Comparison of ENCODE assay signal across 34 cellular contexts in genomic region chr1:247747616-247748015, GRCh38. TPM values are rescaled to one million over a fixed set of nuclear protein-coding genes. Genes with fewer than 3 reads are reported as not detected.
DNase-seq lines count a peak whose midpoint lies in the region; TF ChIP-seq lines count a peak whose summit lies in the region.
"Had no signal": no experiment of that assay in that cellular context is flagged by ENCODE, and none has a peak within 500 bp of the region (broad histone marks: within the 10 kb centered on the region; RNA-seq: fewer than 3 reads in every experiment).

No MANE protein-coding gene starts in this region.

- peak overlapping the region; percentile 95; the same call in 1 of the 2 replicates for H3K27ac ChIP-seq in SJCRH30
- H3K27ac ChIP-seq: esophagus squamous epithelium, gastrocnemius medialis, hepatocyte, transverse colon had no signal

- H3K4me3 ChIP-seq in SJCRH30 (no peak overlapping the region), fibroblast of pulmonary artery (replicated peaks; ENCODE audit: low read depth, low read length) (no peak overlapping the region)
- H3K4me3 ChIP-seq: esophagus squamous epithelium, gastrocnemius medialis, hepatocyte, lung, mucosa of descending colon, transverse colon had no signal

- peaks cover 37% of the 10 kb centered on the region for H3K9me3 Mint-ChIP-seq in HFFc6
- H3K9me3 Mint-ChIP-seq in mesothelial cell of epicardium = peaks cover 56% of the 10 kb centered on the region

- H3K4me1 Mint-ChIP-seq in HFFc6 (ENCODE audit: low read depth) (peaks cover 28% of the 10 kb centered on the region; the same call in 1 of the 2 replicates), mesothelial cell of epicardium (no peaks in the 10 kb centered on the region)
- H3K4me1 Mint-ChIP-seq: activated T-helper 17 cell treated with anti-CD3 and anti-CD28 coated beads, Interleukin-2, amount 50 U/mL, for 72 hours; CD4-positive, CD25-positive, alpha-beta regulatory T cell; natural killer cell; stimulated activated memory B cell treated with anti-CD40 and anti-IgM and Interleukin-4, amounts not matched to agents 10 μg/mL and 1 μg/mL and 100 μg/mL, for 72 hours had no signal

- peak; percentile 16 for DNase-seq in HFFc6
- no peak for DNase-seq in SJCRH30
- peak; percentile 13 for DNase-seq in fibroblast of pulmonary artery (ENCODE audit: low read depth)
- DNase-seq in AML-193 (lab: John Stamatoyannopoulos, UW) = no peak
- DNase-seq in NCI-H2171 (lab: John Stamatoyannopoulos, UW) = no peak
- no peak for DNase-seq in SIG-M5 (lab: John Stamatoyannopoulos, UW)
- no peak for DNase-seq in mesothelial cell of epicardium (ENCODE audit: low spot score in 2 of 2, unreplicated experiment in 2 of 2)
- DNase-seq: activated CD4-positive, alpha-beta T cell treated with anti-CD3 and anti-CD28 coated beads for 1 hour; activated CD8-positive, alpha-beta T cell treated with anti-CD3 and anti-CD28 coated beads, Interleukin-2, amount 10 ng/mL, durations not matched to agents 7 days and 5 days; CD4-positive, CD25-positive, alpha-beta regulatory T cell; DND-41; esophagus squamous epithelium; gastrocnemius medialis; GOT3; KBM-7; MM.1S; mucosa of descending colon; natural killer cell; NCI-H1105 treated with DMSO at 0.1 percent for 48 hours; NCI-H1930; NCI-H524 treated with DMSO at 0.1 percent for 48 hours; nucleus accumbens; OCI-M1; transverse colon had no signal

- no peaks in the 10 kb centered on the region for H3K27me3 ChIP-seq in SJCRH30
- H3K27me3 ChIP-seq: esophagus squamous epithelium, gastrocnemius medialis, hepatocyte, transverse colon had no signal

- no peaks in the 10 kb centered on the region; the same call in 1 of the 2 replicates for H3K9me3 ChIP-seq in SJCRH30 (replicated peaks)
- H3K9me3 ChIP-seq: gastrocnemius medialis, transverse colon had no signal

- H3K4me1 ChIP-seq in SJCRH30 = peaks cover 18% of the 10 kb centered on the region
- H3K4me1 ChIP-seq: esophagus squamous epithelium, gastrocnemius medialis, transverse colon had no signal

- H3K27me3 Mint-ChIP-seq in HFFc6 (ENCODE audit: insufficient read depth) = no peaks in the 10 kb centered on the region
- no peaks in the 10 kb centered on the region for H3K27me3 Mint-ChIP-seq in mesothelial cell of epicardium (ENCODE audit: low read depth)
- H3K27me3 Mint-ChIP-seq: activated T-helper 17 cell treated with anti-CD3 and anti-CD28 coated beads, Interleukin-2, amount 50 U/mL, for 72 hours; CD4-positive, CD25-positive, alpha-beta regulatory T cell; dendritic cell treated with granulocyte-macrophage colony-stimulating factor and Interleukin-4, amounts not matched to agents 40 ng/mL and 50 ng/mL, for 4 days; stimulated activated memory B cell treated with anti-CD40 and anti-IgM and Interleukin-4, amounts not matched to agents 10 μg/mL and 1 μg/mL and 100 μg/mL, for 72 hours had no signal

- H3K36me3 Mint-ChIP-seq in HFFc6 (ENCODE audit: low read depth) (no peaks in the 10 kb centered on the region), mesothelial cell of epicardium (no peaks in the 10 kb centered on the region)
- H3K36me3 Mint-ChIP-seq: CD4-positive, CD25-positive, alpha-beta regulatory T cell; stimulated activated memory B cell treated with anti-CD40 and anti-IgM and Interleukin-4, amounts not matched to agents 10 μg/mL and 1 μg/mL and 100 μg/mL, for 72 hours had no signal

- no peak overlapping the region for H3K4me3 Mint-ChIP-seq in HFFc6
- H3K4me3 Mint-ChIP-seq in mesothelial cell of epicardium = no peak overlapping the region
- H3K4me3 Mint-ChIP-seq: activated CD8-positive, alpha-beta T cell treated with anti-CD3 and anti-CD28 coated beads, Interleukin-2, amount 10 ng/mL, durations not matched to agents 7 days and 5 days; activated T-helper 17 cell treated with anti-CD3 and anti-CD28 coated beads, Interleukin-2, amount 50 U/mL, for 72 hours; CD4-positive, CD25-positive, alpha-beta regulatory T cell; dendritic cell treated with granulocyte-macrophage colony-stimulating factor and Interleukin-4, amounts not matched to agents 40 ng/mL and 50 ng/mL, for 4 days; natural killer cell; stimulated activated memory B cell treated with anti-CD40 and anti-IgM and Interleukin-4, amounts not matched to agents 10 μg/mL and 1 μg/mL and 100 μg/mL, for 72 hours had no signal

- no peaks in the 10 kb centered on the region for H3K36me3 ChIP-seq in SJCRH30
- H3K36me3 ChIP-seq: esophagus squamous epithelium, gastrocnemius medialis, transverse colon had no signal

- H3K27ac Mint-ChIP-seq in HFFc6 = peak overlapping the region; percentile 67; the same call in 1 of the 2 replicates
- no peak overlapping the region for H3K27ac Mint-ChIP-seq in mesothelial cell of epicardium
- H3K27ac Mint-ChIP-seq: activated CD8-positive, alpha-beta T cell treated with anti-CD3 and anti-CD28 coated beads, Interleukin-2, amount 10 ng/mL, durations not matched to agents 7 days and 5 days; activated naive CD4-positive, alpha-beta T cell treated with anti-CD3 and anti-CD28 coated beads, Interleukin-2, amount 50 U/mL, for 72 hours; activated T-helper 17 cell treated with anti-CD3 and anti-CD28 coated beads, Interleukin-2, amount 50 U/mL, for 72 hours; CD4-positive, CD25-positive, alpha-beta regulatory T cell; dendritic cell treated with granulocyte-macrophage colony-stimulating factor and Interleukin-4, amounts not matched to agents 40 ng/mL and 50 ng/mL, for 4 days; natural killer cell; stimulated activated memory B cell treated with anti-CD40 and anti-IgM and Interleukin-4, amounts not matched to agents 10 μg/mL and 1 μg/mL and 100 μg/mL, for 72 hours had no signal

- TF ChIP-seq CTCF in HFFc6 (IDR thresholded peaks at IDR 0.05) (no peak), fibroblast of pulmonary artery (IDR thresholded peaks at IDR 0.05; ENCODE audit: low read length, missing control alignments) (no peak), mesothelial cell of epicardium (IDR thresholded peaks at IDR 0.05; ENCODE audit: unreplicated experiment) (no peak)

RNA-seq across cellular contexts. Expression of gene OR14A2, which starts 0.3 kb away (rescaled TPM):
- total RNA-seq in HFFc6 (2021; fragmentation: NEBNext Ultra II Directional; extraction: Animal tissue kit (Norgen Biotek cat#: 25700)) = not detected
- not detected in 2 replicates for total RNA-seq in SJCRH30 (2014; rRNA removed; shearing (Covaris generic))
- not detected in 3 replicates for total RNA-seq in mesothelial cell of epicardium
- total RNA-seq: activated CD8-positive, alpha-beta T cell treated with anti-CD3 and anti-CD28 coated beads, Interleukin-2, amount 10 ng/mL, durations not matched to agents 7 days and 5 days; activated naive CD4-positive, alpha-beta T cell treated with anti-CD3 and anti-CD28 coated beads, Interleukin-2, amount 50 U/mL, for 72 hours; activated T-helper 17 cell treated with anti-CD3 and anti-CD28 coated beads, Interleukin-2, amount 50 U/mL, for 72 hours; cardiac septum; CD4-positive, CD25-positive, alpha-beta regulatory T cell; esophagus squamous epithelium; gastrocnemius medialis; hepatocyte; lung; mucosa of descending colon; natural killer cell; pulmonary artery endothelial cell; skeletal muscle tissue; subcutaneous adipose tissue; transverse colon had no signal

RNA-seq across cellular contexts. Expression of gene OR14K1, which starts 9.2 kb away (rescaled TPM):
- total RNA-seq in HFFc6 (2021; fragmentation: NEBNext Ultra II Directional; extraction: Animal tissue kit (Norgen Biotek cat#: 25700)) = not detected
- total RNA-seq in SJCRH30 (2014; rRNA removed; shearing (Covaris generic)) = not detected in 2 replicates
- not detected in 3 replicates for total RNA-seq in mesothelial cell of epicardium
- total RNA-seq: activated CD8-positive, alpha-beta T cell treated with anti-CD3 and anti-CD28 coated beads, Interleukin-2, amount 10 ng/mL, durations not matched to agents 7 days and 5 days; activated naive CD4-positive, alpha-beta T cell treated with anti-CD3 and anti-CD28 coated beads, Interleukin-2, amount 50 U/mL, for 72 hours; activated T-helper 17 cell treated with anti-CD3 and anti-CD28 coated beads, Interleukin-2, amount 50 U/mL, for 72 hours; cardiac septum; CD4-positive, CD25-positive, alpha-beta regulatory T cell; esophagus squamous epithelium; gastrocnemius medialis; hepatocyte; lung; natural killer cell; pulmonary artery endothelial cell; subcutaneous adipose tissue had no signal

RNA-seq across cellular contexts. Expression of gene OR1C1, which starts 12.7 kb away (rescaled TPM):
- not detected for total RNA-seq in HFFc6 (2021; fragmentation: NEBNext Ultra II Directional; extraction: Animal tissue kit (Norgen Biotek cat#: 25700))
- total RNA-seq in SJCRH30 (2014; rRNA removed; shearing (Covaris generic)) = not detected in 2 replicates
- total RNA-seq in mesothelial cell of epicardium = not detected in 3 replicates
- total RNA-seq: activated CD8-positive, alpha-beta T cell treated with anti-CD3 and anti-CD28 coated beads, Interleukin-2, amount 10 ng/mL, durations not matched to agents 7 days and 5 days; activated naive CD4-positive, alpha-beta T cell treated with anti-CD3 and anti-CD28 coated beads, Interleukin-2, amount 50 U/mL, for 72 hours; activated T-helper 17 cell treated with anti-CD3 and anti-CD28 coated beads, Interleukin-2, amount 50 U/mL, for 72 hours; cardiac septum; CD4-positive, CD25-positive, alpha-beta regulatory T cell; esophagus squamous epithelium; gastrocnemius medialis; hepatocyte; lung; mucosa of descending colon; natural killer cell; pulmonary artery endothelial cell; skeletal muscle tissue; subcutaneous adipose tissue; transverse colon had no signal

RNA-seq across cellular contexts. Expression of gene OR6F1, which starts 31.2 kb away (rescaled TPM):
- not detected for total RNA-seq in HFFc6 (2021; fragmentation: NEBNext Ultra II Directional; extraction: Animal tissue kit (Norgen Biotek cat#: 25700))
- total RNA-seq in SJCRH30 (2014; rRNA removed; shearing (Covaris generic)) = not detected in 2 replicates
- not detected in 3 replicates for total RNA-seq in mesothelial cell of epicardium
- total RNA-seq: activated CD8-positive, alpha-beta T cell treated with anti-CD3 and anti-CD28 coated beads, Interleukin-2, amount 10 ng/mL, durations not matched to agents 7 days and 5 days; activated naive CD4-positive, alpha-beta T cell treated with anti-CD3 and anti-CD28 coated beads, Interleukin-2, amount 50 U/mL, for 72 hours; activated T-helper 17 cell treated with anti-CD3 and anti-CD28 coated beads, Interleukin-2, amount 50 U/mL, for 72 hours; cardiac septum; CD4-positive, CD25-positive, alpha-beta regulatory T cell; esophagus squamous epithelium; gastrocnemius medialis; hepatocyte; lung; mucosa of descending colon; natural killer cell; pulmonary artery endothelial cell; skeletal muscle tissue; subcutaneous adipose tissue; transverse colon had no signal

Comparison
In these comparisons a context has a peak if more than half of its experiments do, and no peak if none do; other contexts are left out.
1. DNase-seq: peak in HFFc6 (single experiment) and fibroblast of pulmonary artery (single experiment); none in SJCRH30 (0 of 2), AML-193 (0 of 2), NCI-H2171 (single experiment), SIG-M5 (single experiment) and mesothelial cell of epicardium (0 of 2).